18 cellular contexts compared by ENCODE assay signal in the genomic region with DNA sequence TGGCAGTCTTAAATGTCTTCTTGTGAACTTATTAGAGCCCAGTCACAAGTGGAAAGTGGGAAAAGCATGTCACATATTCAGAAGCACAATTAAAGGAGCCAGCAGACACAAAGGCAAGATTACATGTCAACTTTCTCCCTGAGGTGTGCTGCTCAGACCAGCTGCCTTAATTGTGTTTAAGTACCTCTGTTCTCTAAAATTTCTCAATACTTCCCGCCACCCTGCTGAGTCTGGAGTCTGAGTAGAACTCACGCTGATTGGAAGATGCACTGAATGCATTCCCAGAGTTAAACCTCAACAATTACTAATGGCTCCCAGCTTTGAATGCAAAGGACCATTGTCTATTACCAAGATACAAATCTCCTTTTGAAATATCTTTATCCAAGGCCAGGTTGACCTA.
DNase-seq lines count a peak whose midpoint lies in the region; ATAC-seq, FAIRE-seq and TF ChIP-seq lines count a peak whose summit lies in the region.
"Had no signal": no experiment of that assay in that cellular context is flagged by ENCODE, and none has a peak within 500 bp of the region (broad histone marks: within the 10 kb centered on the region; RNA-seq: fewer than 3 reads in every experiment).

No MANE protein-coding gene starts in this region.

- no peaks in the 10 kb centered on the region for H3K79me2 ChIP-seq in neural progenitor cell (ENCODE audit: low read depth)

- H3K36me3 ChIP-seq in neural progenitor cell (no peaks in the 10 kb centered on the region), upper lobe of left lung (no peaks in the 10 kb centered on the region), gastroesophageal sphincter (no peaks in the 10 kb centered on the region), sigmoid colon (no peaks in the 10 kb centered on the region)

- H2AFZ ChIP-seq in neural progenitor cell (replicated peaks), result no peak overlapping the region
- H2AFZ ChIP-seq: GM23248 had no signal

- no peak overlapping the region for H3K4me2 ChIP-seq in neural progenitor cell

- no peak for TF ChIP-seq EP300 in upper lobe of left lung (IDR thresholded peaks at IDR 0.05)
- no peak for TF ChIP-seq EP300 in gastroesophageal sphincter (IDR thresholded peaks at IDR 0.05)
- TF ChIP-seq EP300 in sigmoid colon (IDR thresholded peaks at IDR 0.05), result no peak

- DNase-seq in NCI-H128 (lab: John Stamatoyannopoulos, UW; ENCODE audit: unreplicated experiment), result peak; percentile 12
- DNase-seq in NCI-H2227 (lab: John Stamatoyannopoulos, UW; ENCODE audit: unreplicated experiment), result peak; percentile 67
- peak; percentile 68 for DNase-seq in neural progenitor cell (ENCODE audit: low spot score)
- no peak for DNase-seq in upper lobe of left lung
- DNase-seq in activated T-cell treated with anti-CD3 and anti-CD28 coated beads, Interleukin-2, amount 50 U/mL, for 72 hours, result no peak
- DNase-seq in sigmoid colon, result no peak
- DNase-seq: AML-193; CD4-positive, alpha-beta memory T cell; DMS153; DMS79; GF-D8; GM23248; HCEC 1CT had no signal

- TF ChIP-seq CTCF in neural progenitor cell (IDR thresholded peaks at IDR 0.05) (no peak), upper lobe of left lung (IDR thresholded peaks at IDR 0.05) (no peak), gastroesophageal sphincter (IDR thresholded peaks at IDR 0.05) (no peak), sigmoid colon (IDR thresholded peaks at IDR 0.05) (no peak)

- intact Hi-C loops in sigmoid colon (cut with DNase I), result no loop called here

- H3K27me3 ChIP-seq in neural progenitor cell (no peaks in the 10 kb centered on the region), upper lobe of left lung (no peaks in the 10 kb centered on the region), gastroesophageal sphincter (peaks cover 4% of the 10 kb centered on the region), sigmoid colon (no peaks in the 10 kb centered on the region)

- H3K27ac Mint-ChIP-seq in neural progenitor cell, result peak overlapping the region; percentile 81
- no peak overlapping the region for H3K27ac Mint-ChIP-seq in activated T-cell treated with anti-CD3 and anti-CD28 coated beads, Interleukin-2, amount 50 U/mL, for 72 hours
- H3K27ac Mint-ChIP-seq: CD4-positive, alpha-beta memory T cell had no signal

- H3K4me3 ChIP-seq in neural progenitor cell (no peak overlapping the region), upper lobe of left lung (no peak overlapping the region), gastroesophageal sphincter (no peak overlapping the region), sigmoid colon (no peak overlapping the region)
- H3K4me3 ChIP-seq: GM23248 had no signal

- H3K9me3 ChIP-seq in neural progenitor cell (ENCODE audit: low read depth), result no peaks in the 10 kb centered on the region
- H3K9me3 ChIP-seq in upper lobe of left lung, result no peaks in the 10 kb centered on the region
- no peaks in the 10 kb centered on the region for H3K9me3 ChIP-seq in gastroesophageal sphincter
- no peaks in the 10 kb centered on the region for H3K9me3 ChIP-seq in sigmoid colon

- H3K9ac ChIP-seq in neural progenitor cell, result no peak overlapping the region
- H3K9ac ChIP-seq: GM23248 had no signal

- H3K27me3 Mint-ChIP-seq in neural progenitor cell (ENCODE audit: insufficient read depth, low read depth), result peaks cover 5% of the 10 kb centered on the region
- H3K27me3 Mint-ChIP-seq in activated T-cell treated with anti-CD3 and anti-CD28 coated beads, Interleukin-2, amount 50 U/mL, for 72 hours (ENCODE audit: low read depth), result no peaks in the 10 kb centered on the region
- H3K27me3 Mint-ChIP-seq: CD4-positive, alpha-beta memory T cell had no signal

- peaks cover 18% of the 10 kb centered on the region for H3K9me3 Mint-ChIP-seq in neural progenitor cell
- H3K9me3 Mint-ChIP-seq in activated T-cell treated with anti-CD3 and anti-CD28 coated beads, Interleukin-2, amount 50 U/mL, for 72 hours, result peaks cover 0 to 4% of the 10 kb centered on the region in 2 donors

- FAIRE-seq in endometrium (lab: Jason Lieb, UNC), result peak; percentile 68
- FAIRE-seq: A204.1, GM19239 had no signal

- H3K4me1 ChIP-seq in neural progenitor cell (no peaks in the 10 kb centered on the region), upper lobe of left lung (no peaks in the 10 kb centered on the region), gastroesophageal sphincter (no peaks in the 10 kb centered on the region), sigmoid colon (no peaks in the 10 kb centered on the region)

- H3K27ac ChIP-seq in neural progenitor cell, result peak overlapping the region; percentile 65
- no peak overlapping the region for H3K27ac ChIP-seq in upper lobe of left lung
- H3K27ac ChIP-seq in gastroesophageal sphincter, result no peak overlapping the region
- H3K27ac ChIP-seq in sigmoid colon, result no peak overlapping the region
- H3K27ac ChIP-seq: C4-2B, GM23248 had no signal

- H3K36me3 Mint-ChIP-seq in neural progenitor cell, result peaks cover 4% of the 10 kb centered on the region
- no peaks in the 10 kb centered on the region for H3K36me3 Mint-ChIP-seq in activated T-cell treated with anti-CD3 and anti-CD28 coated beads, Interleukin-2, amount 50 U/mL, for 72 hours (ENCODE audit: insufficient read depth in 2 of 2)
- H3K36me3 Mint-ChIP-seq: CD4-positive, alpha-beta memory T cell had no signal

- no peak overlapping the region for H3K4me3 Mint-ChIP-seq in neural progenitor cell
- no peak overlapping the region for H3K4me3 Mint-ChIP-seq in activated T-cell treated with anti-CD3 and anti-CD28 coated beads, Interleukin-2, amount 50 U/mL, for 72 hours
- H3K4me3 Mint-ChIP-seq: CD4-positive, alpha-beta memory T cell had no signal

- ATAC-seq in upper lobe of left lung (ENCODE audit: low FRiP score in 2 of 2), result no peak
- no peak for ATAC-seq in activated T-cell treated with anti-CD3 and anti-CD28 coated beads, Interleukin-2, amount 50 U/mL, for 72 hours (replicated peaks in 1 of 2)
- ATAC-seq in gastroesophageal sphincter, result no peak

- peaks cover 15% of the 10 kb centered on the region for H3F3A ChIP-seq in neural progenitor cell (ENCODE audit: low read depth)

- 86 to 95% methylated on average over 2 of the region's 2 CpGs for WGBS in upper lobe of left lung, 2 donors
- 89 to 100% methylated on average over 1 to 2 of the region's 2 CpGs for WGBS in gastroesophageal sphincter (ENCODE audit: low coverage in 1 of 2), 2 donors
- WGBS in sigmoid colon, 2 donors, result 93 to 95% methylated on average over 2 of the region's 2 CpGs

- peaks cover 17% of the 10 kb centered on the region for H3K4me1 Mint-ChIP-seq in neural progenitor cell
- no peaks in the 10 kb centered on the region for H3K4me1 Mint-ChIP-seq in activated T-cell treated with anti-CD3 and anti-CD28 coated beads, Interleukin-2, amount 50 U/mL, for 72 hours (ENCODE audit: low read depth)
- H3K4me1 Mint-ChIP-seq: CD4-positive, alpha-beta memory T cell had no signal

- H4K20me1 ChIP-seq in neural progenitor cell (ENCODE audit: low read depth), result no peaks in the 10 kb centered on the region

- TF ChIP-seq POLR2A in upper lobe of left lung (IDR thresholded peaks at IDR 0.05) (no peak), gastroesophageal sphincter (IDR thresholded peaks at IDR 0.05) (no peak), sigmoid colon (IDR thresholded peaks at IDR 0.05) (no peak)

Comparison
In these comparisons a context has a peak if more than half of its experiments do, and no peak if none do; other contexts are left out.
1. DNase-seq: peak in NCI-H128 (single experiment), NCI-H2227 (single experiment) and neural progenitor cell (single experiment); none in upper lobe of left lung (0 of 2), activated T-cell treated with anti-CD3 and anti-CD28 coated beads, Interleukin-2, amount 50 U/mL, for 72 hours (0 of 2) and sigmoid colon (single experiment).